Comparison of ENCODE assay signal across 8 cellular contexts in the genomic region with DNA sequence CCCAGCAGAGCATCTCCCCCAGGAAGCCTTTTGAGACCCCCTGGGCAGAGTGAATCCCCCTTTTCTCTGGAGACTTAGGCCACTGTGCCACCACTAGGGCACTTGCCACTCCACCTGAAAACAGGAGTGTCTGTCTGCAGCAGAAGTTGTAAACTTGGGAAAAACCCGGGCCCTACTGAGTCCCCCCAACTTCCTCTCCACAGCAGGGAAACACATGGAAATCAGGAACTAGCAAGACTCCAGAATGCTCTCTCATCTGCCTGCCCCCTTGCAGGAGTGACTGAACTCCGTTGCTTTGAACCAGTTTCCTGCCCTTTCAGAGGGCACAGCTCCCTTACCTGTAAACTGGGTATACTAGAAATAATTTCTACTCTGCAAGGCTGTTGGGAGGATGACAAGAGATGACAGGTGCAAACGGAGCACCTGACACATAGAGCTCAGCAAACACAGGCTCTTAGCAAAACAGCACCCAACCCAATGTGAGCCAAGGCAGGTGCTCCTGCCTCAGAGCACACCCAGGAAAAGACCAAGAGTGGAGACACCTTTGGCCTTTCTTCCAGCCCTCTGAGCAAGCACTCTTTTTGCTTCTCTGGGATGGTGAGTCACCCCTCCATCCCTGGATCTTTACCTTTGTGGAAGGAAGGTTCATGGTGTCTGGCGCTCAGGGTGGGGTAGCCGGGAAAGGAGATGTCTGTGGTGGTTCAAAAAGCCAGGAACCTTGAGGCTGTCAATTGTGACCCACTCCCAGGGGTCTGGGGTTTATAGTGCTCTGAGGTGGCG. TPM values are rescaled to one million over a fixed set of nuclear protein-coding genes. Genes with fewer than 3 reads are reported as not detected.
A peak's percentile ranks its signal among the peaks of the same experiment; 100 is the strongest.
DNase-seq lines count a peak whose midpoint lies in the region; ATAC-seq, FAIRE-seq and TF ChIP-seq lines count a peak whose summit lies in the region.

A gene with protein sequence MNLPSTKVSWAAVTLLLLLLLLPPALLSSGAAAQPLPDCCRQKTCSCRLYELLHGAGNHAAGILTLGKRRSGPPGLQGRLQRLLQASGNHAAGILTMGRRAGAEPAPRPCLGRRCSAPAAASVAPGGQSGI (minus strand): TSS at position 736 of the 780 bp plus-strand sequence. CDS start 87 bp downstream, at position 649.

- H3K27ac ChIP-seq in dorsolateral prefrontal cortex (peak within 1 kb of the TSS in 57 of 59 donors; percentile 29 to 92 (median 83)), pancreas (peak within 1 kb of the TSS in 2 of 4 donors; percentile 62 to 71)

- FAIRE-seq in pancreas (lab: Jason Lieb, UNC) = no peak

- no peaks in the 10 kb centered on the region for H3K9me3 ChIP-seq in pancreas

- intact Hi-C loops in dorsolateral prefrontal cortex (cut with DNase I) = loop anchor here in 1 of 2 donors (5.0 kb wide), 1 partner anchor 63 kb away; a partner anchor contains a TSS
- intact Hi-C loops in pancreas (cut with DNase I) = no loop called here

- DNase-seq in DMS53 (lab: John Stamatoyannopoulos, UW) = peak; percentile 81
- peak; percentile 14 for DNase-seq in NCI-H2029 treated with DMSO at 0.1 percent for 48 hours (lab: John Stamatoyannopoulos, UW)
- DNase-seq in dorsolateral prefrontal cortex = no peak
- DNase-seq in pancreas = no peak
- no peak for DNase-seq in inferior parietal cortex (ENCODE audit: extremely low spot score)
- no peak for DNase-seq in cortex of kidney (lab: John Stamatoyannopoulos, UW)
- DNase-seq in mucosa of gallbladder (ENCODE audit: low spot score) = no peak

- no peak for ATAC-seq in pancreas
- no peak for ATAC-seq in HG02981 (IDR thresholded peaks at IDR 0.05; ENCODE audit: unreplicated experiment)

- H3K4me1 ChIP-seq in pancreas = peaks cover 0 to 7% (median 6%) of the 10 kb centered on the region in 3 donors

- no peak for TF ChIP-seq CTCF in dorsolateral prefrontal cortex (IDR thresholded peaks at IDR 0.05 in 54 of 56, conservative IDR thresholded peaks at IDR 0.05 in 2 of 56; ENCODE audit: low read depth in 1 of 56, partially characterized antibody in 56 of 56)
- no peak for TF ChIP-seq CTCF in pancreas (IDR thresholded peaks at IDR 0.05)

- 76 to 79% methylated on average over 6 of the region's 6 CpGs for WGBS in pancreas, 2 donors

- no peaks in the 10 kb centered on the region for H3K36me3 ChIP-seq in pancreas

- H3K4me3 ChIP-seq in dorsolateral prefrontal cortex = peak within 1 kb of the TSS; percentile 42 to 79 (median 64)
- peak within 1 kb of the TSS in 3 of 4 donors; percentile 33 to 59 (median 49) for H3K4me3 ChIP-seq in pancreas

- H3K27me3 ChIP-seq in dorsolateral prefrontal cortex (no peaks in the 10 kb centered on the region), pancreas (no peaks in the 10 kb centered on the region)

RNA-seq across cellular contexts. Expression of the gene that starts here (rescaled TPM):
- total RNA-seq in dorsolateral prefrontal cortex (1 to 10 TPM in 7 of 120 experiments, under 1 TPM in 2, not detected in 111; 0.96 to 1.9 (median 1.1) TPM), pancreas (not detected), mucosa of gallbladder (not detected)
- polyA plus RNA-seq in pancreas = not detected

Comparison
In these comparisons a context has a peak if more than half of its experiments do, and no peak if none do; other contexts are left out.
1. DNase-seq: peak in DMS53 (single experiment) and NCI-H2029 treated with DMSO at 0.1 percent for 48 hours (single experiment); none in dorsolateral prefrontal cortex (0 of 10), pancreas (0 of 6), inferior parietal cortex (single experiment), cortex of kidney (single experiment) and mucosa of gallbladder (single experiment).